Comparison of ENCODE assay signal across 20 cellular contexts in the genomic region with DNA sequence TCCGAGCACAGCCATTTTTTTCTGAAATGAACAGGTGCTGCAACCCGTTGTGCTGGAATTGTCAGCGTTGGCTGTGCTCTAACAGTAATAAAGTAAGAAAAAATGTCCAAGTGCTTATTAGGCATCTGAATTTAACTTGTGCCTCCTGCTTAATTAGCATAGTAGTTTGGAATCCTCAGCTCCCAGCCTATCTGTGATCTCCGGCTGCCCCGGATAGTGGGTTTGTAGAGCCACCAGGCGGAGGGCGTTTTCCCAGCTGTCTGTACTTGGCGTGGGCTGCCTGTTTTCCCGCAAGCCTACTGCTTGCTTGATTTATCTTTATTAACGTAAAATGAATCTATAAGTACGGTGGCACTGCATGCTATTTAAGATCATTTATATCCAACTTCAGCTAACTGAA.
DNase-seq lines count a peak whose midpoint lies in the region; ATAC-seq and TF ChIP-seq lines count a peak whose summit lies in the region.
"Had no signal": no experiment of that assay in that cellular context is flagged by ENCODE, and none has a peak within 500 bp of the region (broad histone marks: within the 10 kb centered on the region; RNA-seq: fewer than 3 reads in every experiment).

No MANE protein-coding gene starts in this region.

- 55 to 59% methylated on average over 11 of the region's 11 CpGs for WGBS in body of pancreas, 2 donors

- no peak for TF ChIP-seq POLR2A in body of pancreas (IDR thresholded peaks at IDR 0.05)

- H3K36me3 ChIP-seq in right atrium auricular region (no peaks in the 10 kb centered on the region), body of pancreas (replicated peaks in 1 of 2; ENCODE audit: insufficient read depth in 1 of 2, low read depth in 2 of 2) (no peaks in the 10 kb centered on the region)
- H3K36me3 ChIP-seq: BE2C; BLaER1 treated with 17β-estradiol and CSF1 and Interleukin-3, amounts not matched to agents 10 nM and 100 nM had no signal

- H3K27ac ChIP-seq in right atrium auricular region (peak overlapping the region in 1 of 2 donors; percentile 73), body of pancreas (no peak overlapping the region)
- H3K27ac ChIP-seq: 22Rv1; BLaER1 treated with 17β-estradiol and CSF1 and Interleukin-3, amounts not matched to agents 10 nM and 100 nM; GM23248 had no signal

- DNase-seq in DMS 273 (lab: John Stamatoyannopoulos, UW; ENCODE audit: unreplicated experiment) (peak; percentile 47), DMS 273 treated with DMSO at 0.1 percent for 48 hours (lab: John Stamatoyannopoulos, UW) (no peak), left cardiac atrium (peak; percentile 26), right atrium auricular region (ENCODE audit: low spot score) (no peak), Ammon's horn (ENCODE audit: low spot score) (peak; percentile 31), cerebellum (ENCODE audit: low spot score) (peak; percentile 32), body of pancreas (no peak)
- DNase-seq: BE2C; CD4-positive, alpha-beta T cell; CD8-positive, alpha-beta memory T cell; DMS153; DND-41; GDM1; GM23248; H7; HCEC 1CT had no signal

- H3K9me3 ChIP-seq in right atrium auricular region (no peaks in the 10 kb centered on the region), body of pancreas (no peaks in the 10 kb centered on the region)
- H3K9me3 ChIP-seq: BE2C; BLaER1 treated with 17β-estradiol and CSF1 and Interleukin-3, amounts not matched to agents 10 nM and 100 nM had no signal

- ATAC-seq in left cardiac atrium (peak; percentile 17 to 35), HG02852 (IDR thresholded peaks at IDR 0.05; ENCODE audit: unreplicated experiment) (no peak), body of pancreas (no peak)
- ATAC-seq: GM12878 had no signal

- intact Hi-C loops in left cardiac atrium (cut with DNase I) (loop anchor here in 1 of 2 donors (5.0 to 10.0 kb wide), 2 partner anchors 136 to 307 kb away; partner anchors contain the start of gene MTUS2), body of pancreas (cut with DNase I) (no loop called here)

- H3K4me1 ChIP-seq in right atrium auricular region (peaks cover 0 to 15% of the 10 kb centered on the region in 2 donors), body of pancreas (no peaks in the 10 kb centered on the region)
- H3K4me1 ChIP-seq: BE2C; BLaER1 treated with 17β-estradiol and CSF1 and Interleukin-3, amounts not matched to agents 10 nM and 100 nM had no signal

- H3K27me3 ChIP-seq in right atrium auricular region = no peaks in the 10 kb centered on the region
- no peaks in the 10 kb centered on the region for H3K27me3 ChIP-seq in body of pancreas
- H3K27me3 ChIP-seq: BLaER1 treated with 17β-estradiol and CSF1 and Interleukin-3, amounts not matched to agents 10 nM and 100 nM had no signal

- TF ChIP-seq CTCF in right atrium auricular region (IDR thresholded peaks at IDR 0.05) = peak in 1 of 2 donors; percentile 25
- no peak for TF ChIP-seq CTCF in body of pancreas (IDR thresholded peaks at IDR 0.05)

- no peak overlapping the region for H3K4me3 ChIP-seq in right atrium auricular region
- no peak overlapping the region for H3K4me3 ChIP-seq in body of pancreas
- H3K4me3 ChIP-seq: BLaER1 treated with 17β-estradiol and CSF1 and Interleukin-3, amounts not matched to agents 10 nM and 100 nM; GM12878; GM23248 had no signal

Comparison
In these comparisons a context has a peak if more than half of its experiments do, and no peak if none do; other contexts are left out.
1. DNase-seq: peak in DMS 273 (single experiment), left cardiac atrium (single experiment), Ammon's horn (single experiment) and cerebellum (single experiment); none in DMS 273 treated with DMSO at 0.1 percent for 48 hours (single experiment), right atrium auricular region (single experiment) and body of pancreas (0 of 4).
2. ATAC-seq: peak in left cardiac atrium (2 of 2); none in HG02852 (single experiment) and body of pancreas (single experiment).